Comparison of ENCODE assay signal across 17 cellular contexts in genomic region chr20:32436142-32436861, GRCh38.
"Had no signal": no experiment of that assay in that cellular context is flagged by ENCODE, and none has a peak within 500 bp of the region (broad histone marks: within the 10 kb centered on the region; RNA-seq: fewer than 3 reads in every experiment).

No MANE protein-coding gene starts in this region.

- H3K9me3 ChIP-seq: esophagus muscularis mucosa, gastroesophageal sphincter, heart right ventricle, left ventricle myocardium inferior, stomach had no signal

- H3K4me3 ChIP-seq: esophagus muscularis mucosa, gastroesophageal sphincter, heart right ventricle, left ventricle myocardium inferior, stomach had no signal

- H3K27me3 ChIP-seq: esophagus muscularis mucosa, gastroesophageal sphincter, heart right ventricle, stomach had no signal

- DNase-seq: activated CD4-positive, alpha-beta memory T cell treated with anti-CD3 and anti-CD28 coated beads for 36 hours; activated effector memory CD4-positive, alpha-beta T cell treated with Interleukin-2 at 50 U/mL for 16 hours; activated naive CD8-positive, alpha-beta T cell treated with anti-CD3 and anti-CD28 coated beads for 36 hours; activated T-cell treated with anti-CD3 and anti-CD28 coated beads, Interleukin-2, amount 50 U/mL, for 48 hours; amniotic stem cell; effector CD4-positive, alpha-beta T cell; heart right ventricle; kidney glomerular epithelial cell; left ventricle myocardium inferior; mammary epithelial cell; midbrain; occipital lobe; stimulated activated CD4-positive, alpha-beta T cell treated with anti-CD3 and anti-CD28 coated beads, Interleukin-2, amount 100 ng/mL, for 24 hours; stomach had no signal

- H3K27ac ChIP-seq: esophagus muscularis mucosa, gastroesophageal sphincter, heart right ventricle, left ventricle myocardium inferior, stomach had no signal

- ATAC-seq: activated CD4-positive, CD25-positive, alpha-beta regulatory T cell treated with anti-CD3 and anti-CD28 coated beads, Interleukin-2, amount 50 U/mL, for 24 hours; gastroesophageal sphincter; heart right ventricle had no signal
